2 cellular contexts compared by ENCODE assay signal in genomic region chr12:6840428-6841138, GRCh38.
TF ChIP-seq lines count a peak whose summit lies in the region.

GNB3 (plus strand) TSS chr12:6840925; CDS start chr12:6841288, 363 bp downstream.

TF ChIP-seq in HepG2, 621 proteins besides CTCF, POLR2A, EP300 and RAD21:
- TF ChIP-seq ARID3A (IDR thresholded peaks at IDR 0.05; ENCODE audit: low read depth, low read length) (no peak), ZNF883 (CRISPR knock-in tag; IDR thresholded peaks at IDR 0.05; ENCODE audit: not compliant biosample characterization) (no peak), AGO2 (optimal IDR thresholded peaks at IDR 0.05; ENCODE audit: low read depth, low read length) (peak; percentile 60)

TF ChIP-seq in GM12878, 131 proteins besides CTCF, POLR2A, EP300 and RAD21:
- TF ChIP-seq CHD1 (IDR thresholded peaks at IDR 0.05; ENCODE audit: low read depth, low read length) (no peak), NR2F1 (conservative IDR thresholded peaks at IDR 0.05) (no peak), GATAD2B (conservative IDR thresholded peaks at IDR 0.05; ENCODE audit: low read depth) (no peak), RCOR1 (conservative IDR thresholded peaks at IDR 0.05; ENCODE audit: low read depth, low read length) (no peak), SPI1 (IDR thresholded peaks at IDR 0.05; ENCODE audit: borderline replicate concordance, insufficient read depth, low read depth, low read length) (no peak), TARDBP (IDR thresholded peaks at IDR 0.05; ENCODE audit: borderline replicate concordance) (no peak), STAT1 (conservative IDR thresholded peaks at IDR 0.05) (no peak), SREBF1 (IDR thresholded peaks at IDR 0.05; ENCODE audit: low read length) (no peak), YBX1 (IDR thresholded peaks at IDR 0.05) (no peak), ATF7 (IDR thresholded peaks at IDR 0.05; ENCODE audit: low read depth) (no peak)
